In genomic region chr12:71746983-71747611, GRCh38 we compare ENCODE assay signal across 8 cellular contexts. TPM values are rescaled to one million over a fixed set of nuclear protein-coding genes. Genes with fewer than 3 reads are reported as not detected.
DNase-seq lines count a peak whose midpoint lies in the region; FAIRE-seq and TF ChIP-seq lines count a peak whose summit lies in the region.

No MANE protein-coding gene starts in this region.

- H3K27me3 Mint-ChIP-seq in activated naive CD4-positive, alpha-beta T cell treated with anti-CD3 and anti-CD28 coated beads, Interleukin-2, amount 10 ng/mL, durations not matched to agents 7 days and 5 days, result peaks cover 47% of the 10 kb centered on the region

- no peaks in the 10 kb centered on the region for H3K27me3 ChIP-seq in Karpas-422 (ENCODE audit: low read length)
- H3K27me3 ChIP-seq in prostate gland (replicated peaks; ENCODE audit: insufficient read depth), result no peaks in the 10 kb centered on the region

- 23% methylated on average over 4 of the region's 4 CpGs for WGBS in prostate gland

- peak in 3 of 4 experiments; percentile 53 to 82 (median 80) for TF ChIP-seq CTCF in prostate gland (IDR thresholded peaks at IDR 0.05)

- peak; percentile 95 for FAIRE-seq in H54 (lab: Jason Lieb, UNC)

- H3K4me2 ChIP-seq in Karpas-422 (ENCODE audit: low read depth, low read length, poor library complexity, severe bottlenecking), result peak overlapping the region; percentile 3

- TF ChIP-seq POLR2A in H54 (IDR thresholded peaks at IDR 0.05; ENCODE audit: low read depth, low read length) (no peak), prostate gland (IDR thresholded peaks at IDR 0.05) (no peak)

- no peak overlapping the region for H3K9ac ChIP-seq in Karpas-422 (ENCODE audit: low read length)

- H3K36me3 Mint-ChIP-seq in activated naive CD4-positive, alpha-beta T cell treated with anti-CD3 and anti-CD28 coated beads, Interleukin-2, amount 10 ng/mL, durations not matched to agents 7 days and 5 days, result no peaks in the 10 kb centered on the region

- H3K4me1 Mint-ChIP-seq in activated naive CD4-positive, alpha-beta T cell treated with anti-CD3 and anti-CD28 coated beads, Interleukin-2, amount 10 ng/mL, durations not matched to agents 7 days and 5 days, result no peaks in the 10 kb centered on the region

- no peaks in the 10 kb centered on the region for H4K20me1 ChIP-seq in Karpas-422 (ENCODE audit: insufficient read depth, low read depth, low read length)

- no peaks in the 10 kb centered on the region for H3K79me2 ChIP-seq in Karpas-422 (ENCODE audit: low read length)

- no peak overlapping the region for H3K27ac Mint-ChIP-seq in activated naive CD4-positive, alpha-beta T cell treated with anti-CD3 and anti-CD28 coated beads, Interleukin-2, amount 10 ng/mL, durations not matched to agents 7 days and 5 days

- H3K4me1 ChIP-seq in Karpas-422 (ENCODE audit: low read length), result peaks cover 5% of the 10 kb centered on the region; the same call in 1 of the 2 replicates
- H3K4me1 ChIP-seq in prostate gland (replicated peaks), result no peaks in the 10 kb centered on the region

- peak; percentile 51 for DNase-seq in NCI-H1436 (lab: John Stamatoyannopoulos, UW)
- DNase-seq in NCI-H1436 treated with DMSO at 0.1 percent for 48 hours (lab: John Stamatoyannopoulos, UW), result no peak
- peak; percentile 15 for DNase-seq in H54 (ENCODE audit: insufficient read length, low spot score)
- DNase-seq in Karpas-422, result peak; percentile 87
- DNase-seq in RPMI8226, result peak; percentile 65
- DNase-seq in activated naive CD4-positive, alpha-beta T cell treated with anti-CD3 and anti-CD28 coated beads, Interleukin-2, amount 10 ng/mL, durations not matched to agents 7 days and 5 days, result peak; percentile 61
- DNase-seq in head of caudate nucleus, result peak in 30 of 42 donors; percentile 12 to 75 (median 52)
- peak; percentile 33 for DNase-seq in prostate gland (ENCODE audit: low spot score)

- H3K27ac ChIP-seq in Karpas-422 (ENCODE audit: low read length) (no peak overlapping the region), prostate gland (no peak overlapping the region)

- H3K36me3 ChIP-seq in Karpas-422 (ENCODE audit: insufficient read depth, low read length), result no peaks in the 10 kb centered on the region
- H3K36me3 ChIP-seq in prostate gland, result no peaks in the 10 kb centered on the region

- no peaks in the 10 kb centered on the region for H3K9me3 Mint-ChIP-seq in activated naive CD4-positive, alpha-beta T cell treated with anti-CD3 and anti-CD28 coated beads, Interleukin-2, amount 10 ng/mL, durations not matched to agents 7 days and 5 days

- H3K4me3 ChIP-seq in Karpas-422 (ENCODE audit: low read length) (no peak overlapping the region), prostate gland (no peak overlapping the region)

- H2AFZ ChIP-seq in Karpas-422 (ENCODE audit: low read length), result peak overlapping the region; percentile 53; the same call in 1 of the 2 replicates

- no peaks in the 10 kb centered on the region for H3K9me2 ChIP-seq in Karpas-422 (replicated peaks; ENCODE audit: insufficient read depth, low read length)

- no peaks in the 10 kb centered on the region for H3K9me3 ChIP-seq in Karpas-422 (ENCODE audit: low read length)
- H3K9me3 ChIP-seq in prostate gland, result no peaks in the 10 kb centered on the region

- intact Hi-C loops in head of caudate nucleus (cut with DNase I) (no loop called here), prostate gland (cut with DNase I) (loop anchor here (5.0 kb wide), 1 partner anchor 330 kb away; no protein-coding TSS in a partner anchor)

- CTCF ChIA-PET in activated naive CD4-positive, alpha-beta T cell treated with anti-CD3 and anti-CD28 coated beads, Interleukin-2, amount 10 ng/mL, durations not matched to agents 7 days and 5 days (lab: Charles Lee), result interaction anchor here (0.6 to 4.8 kb wide), 31 partner anchors 9 to 1014 kb away, joined by 3 to 55 read pairs (median 4); partner anchors contain the start of genes THAP2, TMEM19 and ZFC3H1

- H3K4me3 Mint-ChIP-seq in activated naive CD4-positive, alpha-beta T cell treated with anti-CD3 and anti-CD28 coated beads, Interleukin-2, amount 10 ng/mL, durations not matched to agents 7 days and 5 days, result no peak overlapping the region

RNA-seq across cellular contexts. Expression of gene RAB21, which starts 7.6 kb away (rescaled TPM):
- total RNA-seq in Karpas-422 (2014; rRNA removed; shearing (Covaris generic); ENCODE audit: low replicate concordance), result 8.0 and 12.3 TPM in 2 replicates
- 10 to 100 TPM; 20.8 to 23.7 TPM for total RNA-seq in prostate gland
